ENCODE assay signal across 1 cellular context in the genomic region with DNA sequence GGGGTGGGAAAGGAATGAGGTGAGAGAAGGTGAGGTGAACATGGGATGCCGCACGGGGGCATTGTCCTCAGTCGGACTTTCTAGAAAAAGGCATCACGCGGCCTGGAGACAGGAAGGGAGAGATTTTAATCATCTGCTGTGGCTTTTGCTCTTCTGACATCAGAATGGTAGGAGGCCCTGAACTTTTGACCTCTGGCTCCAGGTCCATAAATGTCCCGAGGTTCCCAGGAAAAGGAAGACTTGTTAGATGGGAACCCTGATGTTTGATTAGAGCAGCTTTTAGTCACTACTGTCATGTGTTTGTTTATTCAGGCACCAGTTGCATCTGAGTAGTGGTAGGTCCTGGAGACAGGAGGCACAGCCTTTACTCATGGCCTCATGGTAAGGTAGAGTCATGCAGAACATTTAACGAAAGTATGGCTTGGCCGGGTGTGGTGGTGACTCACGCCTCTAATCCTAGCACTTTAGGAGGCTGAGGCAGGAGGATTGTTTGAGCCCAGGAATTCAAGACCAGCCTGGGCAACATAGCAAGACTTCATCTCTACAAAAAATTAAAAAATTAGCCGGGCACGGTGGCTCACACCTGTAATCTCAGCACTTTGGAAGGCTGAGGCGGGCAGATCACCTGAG.
A peak's percentile ranks its signal among the peaks of the same experiment; 100 is the strongest.
TF ChIP-seq lines count a peak whose summit lies in the region.

No MANE protein-coding gene starts in this region.

TF ChIP-seq in HepG2, 621 proteins besides CTCF, POLR2A, EP300 and RAD21 (continued from another document):
- TF ChIP-seq TBX2 (CRISPR knock-in tag; IDR thresholded peaks at IDR 0.05; ENCODE audit: borderline replicate concordance) (peak; percentile 94), FOXJ3 (CRISPR knock-in tag; IDR thresholded peaks at IDR 0.05; ENCODE audit: borderline replicate concordance) (peak; percentile 80; the same call in 1 of the 2 replicates), ZNF737 (CRISPR knock-in tag; IDR thresholded peaks at IDR 0.05; ENCODE audit: borderline replicate concordance) (no peak), MXD4 (CRISPR knock-in tag; IDR thresholded peaks at IDR 0.05) (peak; percentile 57; the same call in 1 of the 2 replicates), PLRG1 (conservative IDR thresholded peaks at IDR 0.05) (no peak), MZF1 (CRISPR knock-in tag; IDR thresholded peaks at IDR 0.05; ENCODE audit: borderline replicate concordance) (no peak), MAFK (conservative IDR thresholded peaks at IDR 0.05 in 1 of 2, IDR thresholded peaks at IDR 0.05 in 1 of 2; ENCODE audit: low read length in 2 of 2) (no peak)
- TF ChIP-seq, protein P1, sequence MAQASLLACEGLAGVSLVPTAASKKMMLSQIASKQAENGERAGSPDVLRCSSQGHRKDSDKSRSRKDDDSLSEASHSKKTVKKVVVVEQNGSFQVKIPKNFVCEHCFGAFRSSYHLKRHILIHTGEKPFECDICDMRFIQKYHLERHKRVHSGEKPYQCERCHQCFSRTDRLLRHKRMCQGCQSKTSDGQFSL (CRISPR knock-in tag; IDR thresholded peaks at IDR 0.05), result 0 out of 2 replicates have a peak, but pooled peaks have one; percentile 49
- TF ChIP-seq, protein P2, sequence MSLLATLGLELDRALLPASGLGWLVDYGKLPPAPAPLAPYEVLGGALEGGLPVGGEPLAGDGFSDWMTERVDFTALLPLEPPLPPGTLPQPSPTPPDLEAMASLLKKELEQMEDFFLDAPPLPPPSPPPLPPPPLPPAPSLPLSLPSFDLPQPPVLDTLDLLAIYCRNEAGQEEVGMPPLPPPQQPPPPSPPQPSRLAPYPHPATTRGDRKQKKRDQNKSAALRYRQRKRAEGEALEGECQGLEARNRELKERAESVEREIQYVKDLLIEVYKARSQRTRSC (CRISPR knock-in tag; IDR thresholded peaks at IDR 0.05; ENCODE audit: low read depth), result no peak
- TF ChIP-seq, protein P3, sequence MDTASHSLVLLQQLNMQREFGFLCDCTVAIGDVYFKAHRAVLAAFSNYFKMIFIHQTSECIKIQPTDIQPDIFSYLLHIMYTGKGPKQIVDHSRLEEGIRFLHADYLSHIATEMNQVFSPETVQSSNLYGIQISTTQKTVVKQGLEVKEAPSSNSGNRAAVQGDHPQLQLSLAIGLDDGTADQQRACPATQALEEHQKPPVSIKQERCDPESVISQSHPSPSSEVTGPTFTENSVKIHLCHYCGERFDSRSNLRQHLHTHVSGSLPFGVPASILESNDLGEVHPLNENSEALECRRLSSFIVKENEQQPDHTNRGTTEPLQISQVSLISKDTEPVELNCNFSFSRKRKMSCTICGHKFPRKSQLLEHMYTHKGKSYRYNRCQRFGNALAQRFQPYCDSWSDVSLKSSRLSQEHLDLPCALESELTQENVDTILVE (CRISPR knock-in tag; IDR thresholded peaks at IDR 0.05), result peak; percentile 84
- TF ChIP-seq, protein P4, sequence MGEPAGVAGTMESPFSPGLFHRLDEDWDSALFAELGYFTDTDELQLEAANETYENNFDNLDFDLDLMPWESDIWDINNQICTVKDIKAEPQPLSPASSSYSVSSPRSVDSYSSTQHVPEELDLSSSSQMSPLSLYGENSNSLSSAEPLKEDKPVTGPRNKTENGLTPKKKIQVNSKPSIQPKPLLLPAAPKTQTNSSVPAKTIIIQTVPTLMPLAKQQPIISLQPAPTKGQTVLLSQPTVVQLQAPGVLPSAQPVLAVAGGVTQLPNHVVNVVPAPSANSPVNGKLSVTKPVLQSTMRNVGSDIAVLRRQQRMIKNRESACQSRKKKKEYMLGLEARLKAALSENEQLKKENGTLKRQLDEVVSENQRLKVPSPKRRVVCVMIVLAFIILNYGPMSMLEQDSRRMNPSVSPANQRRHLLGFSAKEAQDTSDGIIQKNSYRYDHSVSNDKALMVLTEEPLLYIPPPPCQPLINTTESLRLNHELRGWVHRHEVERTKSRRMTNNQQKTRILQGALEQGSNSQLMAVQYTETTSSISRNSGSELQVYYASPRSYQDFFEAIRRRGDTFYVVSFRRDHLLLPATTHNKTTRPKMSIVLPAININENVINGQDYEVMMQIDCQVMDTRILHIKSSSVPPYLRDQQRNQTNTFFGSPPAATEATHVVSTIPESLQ (CRISPR knock-in tag; conservative IDR thresholded peaks at IDR 0.05), result no peak
